ENCODE assay signal across 8 cellular contexts in genomic region chr2:216081012-216081411, GRCh38. TPM values are rescaled to one million over a fixed set of nuclear protein-coding genes. Genes with fewer than 3 reads are reported as not detected.
DNase-seq lines count a peak whose midpoint lies in the region; ATAC-seq, FAIRE-seq and TF ChIP-seq lines count a peak whose summit lies in the region.

No MANE protein-coding gene starts in this region.

- H3K27ac ChIP-seq in A549 = peak overlapping the region; percentile 89
- H3K27ac ChIP-seq in K562 (ENCODE audit: extremely low read depth, low read depth, low read length) = peak overlapping the region; percentile 6; the same call in 1 of the 3 replicates
- no peak overlapping the region for H3K27ac ChIP-seq in mesodermal cell (ENCODE audit: low read depth, low read length, severe bottlenecking)

- peak overlapping the region; percentile 55 to 94 for H3K9ac ChIP-seq in K562 (ENCODE audit: insufficient read depth in 1 of 2, low read depth in 2 of 2, low read length in 2 of 2)

- POLR2A ChIA-PET in A549 (lab: Yijun Ruan, JAX) (interaction anchor here (0.6 to 1.6 kb wide), 6 partner anchors 8 to 44 kb away, joined by 3 to 5 read pairs (median 3); partner anchors contain the start of gene XRCC5), K562 (lab: Yijun Ruan, JAX) (interaction anchor here (0.8 to 1.1 kb wide), 5 partner anchors 9 to 34 kb away, joined by 3 to 5 read pairs (median 4); partner anchors contain the start of gene XRCC5), HEK293T (lab: Yijun Ruan, JAX) (interaction anchor here (1.2 to 1.6 kb wide), 4 partner anchors 11 to 29 kb away, joined by 4 to 19 read pairs (median 5); partner anchors contain the start of gene XRCC5)

- BruUV-seq in K562 (replicated peaks; lab: Mats Ljungman, UMichigan) = TSS peak; percentile 78

- ATAC-seq in A549 = peak in 1 of 2 experiments; percentile 5; a peak in 4 of 6 replicates
- peak; percentile 10 for ATAC-seq in HG03060 (IDR thresholded peaks at IDR 0.05; ENCODE audit: low read depth, unreplicated experiment)
- no peak; the same call in 2 of the 3 replicates for ATAC-seq in K562
- no peak for ATAC-seq in GM19035 (IDR thresholded peaks at IDR 0.05; ENCODE audit: unreplicated experiment)

- H3K9me3 ChIP-seq in A549 (no peaks in the 10 kb centered on the region), K562 (replicated peaks; ENCODE audit: control insufficient read depth, insufficient read depth, low read depth, low read length) (no peaks in the 10 kb centered on the region), mesodermal cell (ENCODE audit: control insufficient read depth, low read length) (no peaks in the 10 kb centered on the region)

- H3K4me1 ChIP-seq in A549 (peaks cover 36% of the 10 kb centered on the region), K562 (replicated peaks in 1 of 2; ENCODE audit: control insufficient read depth in 2 of 2, insufficient read depth in 2 of 2, low read length in 2 of 2) (peaks cover 10% of the 10 kb centered on the region in 2 experiments; a peak in 4 of 5 replicates), mesodermal cell (ENCODE audit: control insufficient read depth, insufficient read depth, low read length, poor library complexity, severe bottlenecking) (peaks cover 29% of the 10 kb centered on the region)

- DNase-seq in A549 (ENCODE audit: low read depth in 1 of 2, low spot score in 1 of 2) (no peak), K562 (ENCODE audit: extremely low read depth in 1 of 4, low spot score in 3 of 4) (no peak), NCI-H526 (lab: John Stamatoyannopoulos, UW) (no peak), HEK293T (ENCODE audit: extremely low spot score) (no peak), hippocampal formation (lab: John Stamatoyannopoulos, UW) (no peak)

- H3K36me3 ChIP-seq in K562 (ENCODE audit: control insufficient read depth, insufficient read depth, low read length) = no peaks in the 10 kb centered on the region
- H3K36me3 ChIP-seq in mesodermal cell (ENCODE audit: control insufficient read depth, insufficient read depth, low read length) = no peaks in the 10 kb centered on the region

- in situ Hi-C loops in K562 (cut with MboI) = no loop called here

- FAIRE-seq in A549 (lab: Jason Lieb, UNC) = no peak
- no peak for FAIRE-seq in K562 (lab: Jason Lieb, UNC)

- TF ChIP-seq POLR2A in A549 (IDR thresholded peaks at IDR 0.05; ENCODE audit: low read length) (no peak), K562 (conservative IDR thresholded peaks at IDR 0.05) (no peak)

- TF ChIP-seq EP300 in A549 (IDR thresholded peaks at IDR 0.05) (no peak), K562 (IDR thresholded peaks at IDR 0.05; ENCODE audit: low read length) (no peak)

- TF ChIP-seq RAD21 in A549 (conservative IDR thresholded peaks at IDR 0.05 in 1 of 2, IDR thresholded peaks at IDR 0.05 in 1 of 2) (no peak), K562 (CRISPR knock-in tag; conservative IDR thresholded peaks at IDR 0.05 in 1 of 2, IDR thresholded peaks at IDR 0.05 in 1 of 2) (no peak)

- H3K4me3 ChIP-seq in A549 = peak overlapping the region; percentile 59
- peak overlapping the region; percentile 58 for H3K4me3 ChIP-seq in K562
- peak overlapping the region; percentile 72 for H3K4me3 ChIP-seq in mesodermal cell (ENCODE audit: extremely low read depth, insufficient read depth, low read length, poor library complexity, severe bottlenecking)

- no peaks in the 10 kb centered on the region for H4K20me1 ChIP-seq in K562 (replicated peaks; ENCODE audit: control insufficient read depth, insufficient read depth, low read length)

- no peaks in the 10 kb centered on the region for H3K79me2 ChIP-seq in K562 (ENCODE audit: control insufficient read depth, insufficient read depth, low read length)

- CTCF ChIA-PET in A549 (lab: Yijun Ruan, JAX) = interaction anchor here (0.9 to 1.0 kb wide), 3 partner anchors 14 to 416 kb away, joined by 3 to 4 read pairs (median 3); no protein-coding TSS in a partner anchor
- CTCF ChIA-PET in K562 (lab: Yijun Ruan, JAX; ENCODE audit: low intra/inter-chr PET ratio) = no interaction called here
- CTCF ChIA-PET in HEK293T (lab: Yijun Ruan, JAX) = interaction anchor here (0.6 kb wide), 1 partner anchor 324 kb away, joined by 3 read pairs; no protein-coding TSS in a partner anchor

- TF ChIP-seq CTCF in A549 (IDR thresholded peaks at IDR 0.05) = no peak
- no peak for TF ChIP-seq CTCF in K562 (IDR thresholded peaks at IDR 0.05 in 2 of 3, conservative IDR thresholded peaks at IDR 0.05 in 1 of 3; ENCODE audit: insufficient read depth in 2 of 3, low read depth in 1 of 3, low read length in 3 of 3)

- 0% methylated on average over 1 of the region's 1 CpG for WGBS in A549 (ENCODE audit: missing lambda C conversion rate)
- WGBS in K562 (ENCODE audit: insufficient coverage, low coverage, missing lambda C conversion rate) = 0% methylated on average over 1 of the region's 1 CpG
- no CpG with 5 or more reads among the region's 1 CpG for WGBS in mesodermal cell (ENCODE audit: insufficient coverage in 2 of 2), 2 experiments

- intact Hi-C loops in K562 (cut with micrococcal nuclease) = no loop called here

- H3K4me2 ChIP-seq in A549 (peak overlapping the region; percentile 78), K562 (ENCODE audit: insufficient read depth, low read length) (peak overlapping the region; percentile 88)

- no peaks in the 10 kb centered on the region for H3K27me3 ChIP-seq in K562 (ENCODE audit: control insufficient read depth in 2 of 2, insufficient read depth in 2 of 2, low read length in 2 of 2)

- no peaks in the 10 kb centered on the region for H3K9me1 ChIP-seq in K562 (ENCODE audit: control insufficient read depth, insufficient read depth, low read length)

- peak overlapping the region; percentile 98 for H2AFZ ChIP-seq in K562 (ENCODE audit: low read depth, low read length)

RNA-seq across cellular contexts. Expression of gene PECR, which starts 0.6 kb away (rescaled TPM):
- polyA plus RNA-seq in A549 (2011; rRNA removed) = 39.9 and 50.4 TPM in 2 replicates
- polyA plus RNA-seq in A549 (2012; cell fraction: cytosol; rRNA removed) = 33.5 and 33.6 TPM in 2 replicates
- polyA plus RNA-seq in A549 (2012; cell fraction: nucleus; rRNA removed) = 10.0 and 14.7 TPM in 2 replicates
- 16.8 to 17.1 TPM (median 16.9 TPM) in 3 replicates for polyA plus RNA-seq in A549 (2017; fragmentation: RNase III; extraction: RNeasy Plus Mini Kit Qiagen cat#74134 plus additional on column Dnase treatment)
- polyA minus RNA-seq in A549 (2011; rRNA and poly(A)+ RNA removed) = 35.2 and 38.2 TPM in 2 replicates
- total RNA-seq in K562 (2011; cell fraction: chromatin; rRNA removed; ENCODE audit: low replicate concordance) = 10.8 and 13.1 TPM in 2 replicates
- total RNA-seq in K562 (2011; cell fraction: nucleolus; rRNA removed) = 8.7 and 10.1 TPM in 2 replicates
- 8.4 and 10.8 TPM in 2 replicates for total RNA-seq in K562 (2011; cell fraction: nucleoplasm; rRNA removed)
- 9.0 and 10.1 TPM in 2 replicates for total RNA-seq in K562 (2014; rRNA removed)
- 7.6 and 7.8 TPM in 2 replicates for total RNA-seq in K562 (2014; rRNA removed; fragmentation: Illumina TruSeq; extraction: Trizol)
- 8.2 and 8.4 TPM in 2 replicates for total RNA-seq in K562 (2015; rRNA removed; fragmentation: Illumina TruSeq; extraction: Trizol)
- total RNA-seq in K562 (2021) = 6.2 and 6.8 TPM in 2 replicates
- polyA plus RNA-seq in K562 (2011; rRNA removed) = 7.0 and 9.0 TPM in 2 replicates
- 6.8 and 8.6 TPM in 2 replicates for polyA plus RNA-seq in K562 (2011; cell fraction: cytosol; rRNA removed)
- 3.8 and 5.2 TPM in 2 replicates for polyA plus RNA-seq in K562 (2011; cell fraction: nucleus; rRNA removed)
- 6.5 and 34.5 TPM in 2 replicates for polyA plus RNA-seq in K562 (2012)
- 8.2 and 8.4 TPM in 2 replicates for polyA plus RNA-seq in K562 (2014; fragmentation: Illumina TruSeq; extraction: Trizol)
- 1 to 10 TPM; 1.1 to 2.0 TPM for polyA plus RNA-seq in K562 (2014; fragmentation: Nextera tagmentation; extraction: Ambion mirVana)
- 8.7 and 10.3 TPM in 2 replicates for polyA plus RNA-seq in K562 (2014; rRNA removed)
- polyA minus RNA-seq in K562 (2011; rRNA and poly(A)+ RNA removed) = 10.4 and 11.7 TPM in 2 replicates
- polyA minus RNA-seq in K562 (2011; cell fraction: cytosol; rRNA and poly(A)+ RNA removed) = 3.5 and 5.1 TPM in 2 replicates
- polyA minus RNA-seq in K562 (2011; cell fraction: nucleus; rRNA and poly(A)+ RNA removed) = 4.2 and 9.9 TPM in 2 replicates
- polyA plus RNA-seq in mesodermal cell (2013, experiment 1 of 2) = 8.6 TPM
- polyA plus RNA-seq in mesodermal cell (2013, experiment 2 of 2) = 10.9 TPM

RNA-seq across cellular contexts. Expression of gene TMEM169, which starts 0.7 kb away (rescaled TPM):
- polyA plus RNA-seq in A549 (2011; rRNA removed) (0.54 and 0.78 TPM in 2 replicates), A549 (2017; fragmentation: RNase III; extraction: RNeasy Plus Mini Kit Qiagen cat#74134 plus additional on column Dnase treatment) (0.80 to 0.82 TPM (median 0.81 TPM) in 3 replicates), K562 (2011; rRNA removed) (not detected in 2 replicates), K562 (2014; fragmentation: Illumina TruSeq; extraction: Trizol) (0.07 and 0.09 TPM in 2 replicates), K562 (2014; fragmentation: Nextera tagmentation; extraction: Ambion mirVana) (under 1 TPM in 1 of 2 experiments, not detected in 1; 0.01 TPM), K562 (2014; rRNA removed) (not detected in 2 replicates)
- polyA plus RNA-seq in A549 (2012; cell fraction: cytosol; rRNA removed) = 0.08 and 0.09 TPM in 2 replicates
- 0.04 and 0.26 TPM in 2 replicates for polyA plus RNA-seq in A549 (2012; cell fraction: nucleus; rRNA removed)
- polyA minus RNA-seq in A549 (2011; rRNA and poly(A)+ RNA removed) = 0.62 and 0.63 TPM in 2 replicates
- not detected in 2 replicates for total RNA-seq in K562 (2011; cell fraction: chromatin; rRNA removed; ENCODE audit: low replicate concordance)
- not detected in 2 replicates for total RNA-seq in K562 (2011; cell fraction: nucleolus; rRNA removed)
- not detected in 2 replicates for total RNA-seq in K562 (2011; cell fraction: nucleoplasm; rRNA removed)
- total RNA-seq in K562 (2014; rRNA removed) (not detected in 2 replicates), K562 (2014; rRNA removed; fragmentation: Illumina TruSeq; extraction: Trizol) (0.04 and 0.13 TPM in 2 replicates), K562 (2015; rRNA removed; fragmentation: Illumina TruSeq; extraction: Trizol) (0.08 TPM in 1 of 2 replicates, not detected in the other), K562 (2021) (0.04 and 0.13 TPM in 2 replicates)
- not detected in 2 replicates for polyA plus RNA-seq in K562 (2011; cell fraction: cytosol; rRNA removed)
- polyA plus RNA-seq in K562 (2011; cell fraction: nucleus; rRNA removed) = not detected in 2 replicates
- polyA plus RNA-seq in K562 (2012) = 0.09 and 0.57 TPM in 2 replicates
- not detected in 2 replicates for polyA minus RNA-seq in K562 (2011; rRNA and poly(A)+ RNA removed)
- polyA minus RNA-seq in K562 (2011; cell fraction: cytosol; rRNA and poly(A)+ RNA removed) = not detected in 2 replicates
- polyA minus RNA-seq in K562 (2011; cell fraction: nucleus; rRNA and poly(A)+ RNA removed) = not detected in 2 replicates
- 8.5 TPM for polyA plus RNA-seq in mesodermal cell (2013, experiment 1 of 2)
- polyA plus RNA-seq in mesodermal cell (2013, experiment 2 of 2) = 9.6 TPM

RNA-seq across cellular contexts. Expression of gene XRCC5, which starts 28.1 kb away (rescaled TPM):
- polyA plus RNA-seq in A549 (2011; rRNA removed) (430 and 619 TPM in 2 replicates), A549 (2017; fragmentation: RNase III; extraction: RNeasy Plus Mini Kit Qiagen cat#74134 plus additional on column Dnase treatment) (209 to 222 TPM (median 217 TPM) in 3 replicates), K562 (2011; rRNA removed) (398 and 551 TPM in 2 replicates), K562 (2014; fragmentation: Illumina TruSeq; extraction: Trizol) (252 and 289 TPM in 2 replicates), K562 (2014; fragmentation: Nextera tagmentation; extraction: Ambion mirVana) (100 to 1,000 TPM; 325 to 369 TPM), K562 (2014; rRNA removed) (156 and 168 TPM in 2 replicates)
- 127 and 133 TPM in 2 replicates for polyA plus RNA-seq in A549 (2012; cell fraction: cytosol; rRNA removed)
- 204 and 220 TPM in 2 replicates for polyA plus RNA-seq in A549 (2012; cell fraction: nucleus; rRNA removed)
- polyA minus RNA-seq in A549 (2011; rRNA and poly(A)+ RNA removed) = 425 and 452 TPM in 2 replicates
- 167 and 262 TPM in 2 replicates for total RNA-seq in K562 (2011; cell fraction: chromatin; rRNA removed; ENCODE audit: low replicate concordance)
- 85.9 and 98.2 TPM in 2 replicates for total RNA-seq in K562 (2011; cell fraction: nucleolus; rRNA removed)
- total RNA-seq in K562 (2011; cell fraction: nucleoplasm; rRNA removed) = 119 and 135 TPM in 2 replicates
- total RNA-seq in K562 (2014; rRNA removed) (189 and 191 TPM in 2 replicates), K562 (2014; rRNA removed; fragmentation: Illumina TruSeq; extraction: Trizol) (334 and 394 TPM in 2 replicates), K562 (2015; rRNA removed; fragmentation: Illumina TruSeq; extraction: Trizol) (274 and 297 TPM in 2 replicates), K562 (2021) (283 and 290 TPM in 2 replicates)
- polyA plus RNA-seq in K562 (2011; cell fraction: cytosol; rRNA removed) = 137 and 145 TPM in 2 replicates
- polyA plus RNA-seq in K562 (2011; cell fraction: nucleus; rRNA removed) = 83.1 and 119 TPM in 2 replicates
- polyA plus RNA-seq in K562 (2012) = 172 and 249 TPM in 2 replicates
- polyA minus RNA-seq in K562 (2011; rRNA and poly(A)+ RNA removed) = 747 and 768 TPM in 2 replicates
- 144 and 225 TPM in 2 replicates for polyA minus RNA-seq in K562 (2011; cell fraction: cytosol; rRNA and poly(A)+ RNA removed)
- 99.9 and 166 TPM in 2 replicates for polyA minus RNA-seq in K562 (2011; cell fraction: nucleus; rRNA and poly(A)+ RNA removed)
- polyA plus RNA-seq in mesodermal cell (2013, experiment 1 of 2) = 312 TPM
- 324 TPM for polyA plus RNA-seq in mesodermal cell (2013, experiment 2 of 2)
